In the genomic region with DNA sequence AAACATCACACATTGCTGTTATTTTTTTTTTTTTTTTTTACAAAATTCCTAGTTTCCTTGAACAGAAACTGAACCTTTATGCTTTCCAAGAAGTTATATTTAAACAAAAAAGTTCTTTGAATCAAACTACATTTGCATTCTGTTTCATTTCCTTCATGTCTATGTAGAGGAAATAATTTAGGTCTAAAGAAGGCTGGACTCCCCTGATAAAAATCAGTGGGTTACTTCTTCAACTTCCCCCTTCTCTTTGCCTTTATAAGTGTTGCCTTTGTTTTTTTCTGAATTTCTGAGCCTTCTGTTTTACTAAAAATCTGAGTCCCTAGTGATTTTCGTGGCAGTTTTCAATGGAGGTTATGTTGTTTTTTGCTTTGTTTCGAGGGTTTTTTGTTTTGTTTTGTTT, we compare ENCODE assay signal across 25 cellular contexts.
DNase-seq lines count a peak whose midpoint lies in the region; ATAC-seq and TF ChIP-seq lines count a peak whose summit lies in the region.
"Had no signal": no experiment of that assay in that cellular context is flagged by ENCODE, and none has a peak within 500 bp of the region (broad histone marks: within the 10 kb centered on the region; RNA-seq: fewer than 3 reads in every experiment).

No MANE protein-coding gene starts in this region.

- H4K20me1 ChIP-seq in OCI-LY3 (ENCODE audit: insufficient read depth, low read length), result no peaks in the 10 kb centered on the region

- in situ Hi-C loops in KBM-7 (cut with MboI; ENCODE audit: low pct_unique_long_range_greater_than_20kb, low sequenced_read_pairs) (no loop called here), brain microvascular endothelial cell (cut with HindIII; ENCODE audit: low pct_ligation_motif_present, low sequenced_read_pairs) (no loop called here)

- peaks cover 10% of the 10 kb centered on the region for H3K4me1 ChIP-seq in OCI-LY3 (ENCODE audit: low read length)
- H3K4me1 ChIP-seq: SJSA1 had no signal

- peak overlapping the region; percentile 23 for H3K4me2 ChIP-seq in OCI-LY3 (ENCODE audit: low read length)

- no peaks in the 10 kb centered on the region for H3K36me3 ChIP-seq in OCI-LY3 (replicated peaks; ENCODE audit: low read depth, low read length)
- no peaks in the 10 kb centered on the region for H3K36me3 ChIP-seq in brain microvascular endothelial cell (replicated peaks)
- H3K36me3 ChIP-seq: MG63, SJSA1 had no signal

- no peaks in the 10 kb centered on the region for H3K9me3 ChIP-seq in OCI-LY3 (ENCODE audit: insufficient read depth, low read length)
- H3K9me3 ChIP-seq: MG63, SJSA1 had no signal

- peak overlapping the region; percentile 1 for H3K4me3 Mint-ChIP-seq in activated CD4-positive, alpha-beta memory T cell treated with anti-CD3 and anti-CD28 coated beads, Interleukin-2, amount 10 ng/mL, durations not matched to agents 7 days and 5 days
- no peak overlapping the region for H3K4me3 Mint-ChIP-seq in activated CD4-positive, alpha-beta memory T cell treated with anti-CD3 and anti-CD28 coated beads for 36 hours
- peak overlapping the region; percentile 11 for H3K4me3 Mint-ChIP-seq in activated T-helper 2 cell treated with anti-CD3 and anti-CD28 coated beads, Interferon-gamma antibody, Interleukin-2, Interleukin-4, amounts not matched to agents 10 μg/mL and 5 μg/mL and 100 μg/mL, durations not matched to agents 14 hours and 24 hours and 36 hours (ENCODE audit: low read depth)
- H3K4me3 Mint-ChIP-seq in MCF 10A (ENCODE audit: unreplicated experiment), result no peak overlapping the region
- H3K4me3 Mint-ChIP-seq: CD4-positive, alpha-beta T cell; H9; HFFc6; IgD-negative memory B cell had no signal

- H3K79me2 ChIP-seq in OCI-LY3 (ENCODE audit: low read length), result no peaks in the 10 kb centered on the region

- H3K9ac ChIP-seq in OCI-LY3 (ENCODE audit: low read length), result no peak overlapping the region
- H3K9ac ChIP-seq: GM23248 had no signal

- no peaks in the 10 kb centered on the region; the same call in 1 of the 2 replicates for H3K27me3 ChIP-seq in OCI-LY3 (ENCODE audit: low read depth, low read length)
- H3K27me3 ChIP-seq in brain microvascular endothelial cell (replicated peaks), result no peaks in the 10 kb centered on the region
- H3K27me3 ChIP-seq: MG63, SJSA1 had no signal

- CTCF ChIA-PET in activated CD4-positive, alpha-beta memory T cell treated with anti-CD3 and anti-CD28 coated beads, Interleukin-2, amount 10 ng/mL, durations not matched to agents 7 days and 5 days (lab: Charles Lee), result no interaction called here
- CTCF ChIA-PET in activated CD4-positive, alpha-beta memory T cell treated with anti-CD3 and anti-CD28 coated beads for 36 hours (lab: Charles Lee), result interaction anchor here (1.8 kb wide), 1 partner anchor 16 kb away, joined by 5 read pairs; no protein-coding TSS in a partner anchor
- CTCF ChIA-PET in MCF 10A (lab: Yijun Ruan, JAX), result interaction anchor here (0.6 to 1.2 kb wide), 2 partner anchors 10 to 385 kb away, joined by 3 read pairs; no protein-coding TSS in a partner anchor

- peak overlapping the region; percentile 78 for H3K27ac Mint-ChIP-seq in activated CD4-positive, alpha-beta memory T cell treated with anti-CD3 and anti-CD28 coated beads, Interleukin-2, amount 10 ng/mL, durations not matched to agents 7 days and 5 days
- no peak overlapping the region for H3K27ac Mint-ChIP-seq in activated CD4-positive, alpha-beta memory T cell treated with anti-CD3 and anti-CD28 coated beads for 36 hours
- H3K27ac Mint-ChIP-seq in activated T-helper 2 cell treated with anti-CD3 and anti-CD28 coated beads, Interferon-gamma antibody, Interleukin-2, Interleukin-4, amounts not matched to agents 10 μg/mL and 5 μg/mL and 100 μg/mL, durations not matched to agents 14 hours and 24 hours and 36 hours, result peak overlapping the region; percentile 81
- H3K27ac Mint-ChIP-seq in MCF 10A (ENCODE audit: low read depth, unreplicated experiment), result no peak overlapping the region
- H3K27ac Mint-ChIP-seq: CD4-positive, alpha-beta T cell; HFFc6; IgD-negative memory B cell had no signal

- no peak overlapping the region for H3K27ac ChIP-seq in OCI-LY3 (ENCODE audit: low read length)
- H3K27ac ChIP-seq in brain microvascular endothelial cell, result no peak overlapping the region
- H3K27ac ChIP-seq: GM23248, SJSA1 had no signal

- ATAC-seq in GM18873 (IDR thresholded peaks at IDR 0.05; ENCODE audit: low FRiP score, unreplicated experiment), result no peak
- ATAC-seq: Right ventricle myocardium inferior had no signal

- peaks cover 12% of the 10 kb centered on the region for H3K27me3 Mint-ChIP-seq in activated CD4-positive, alpha-beta memory T cell treated with anti-CD3 and anti-CD28 coated beads, Interleukin-2, amount 10 ng/mL, durations not matched to agents 7 days and 5 days
- peaks cover 5% of the 10 kb centered on the region for H3K27me3 Mint-ChIP-seq in activated CD4-positive, alpha-beta memory T cell treated with anti-CD3 and anti-CD28 coated beads for 36 hours
- H3K27me3 Mint-ChIP-seq in activated T-helper 2 cell treated with anti-CD3 and anti-CD28 coated beads, Interferon-gamma antibody, Interleukin-2, Interleukin-4, amounts not matched to agents 10 μg/mL and 5 μg/mL and 100 μg/mL, durations not matched to agents 14 hours and 24 hours and 36 hours (ENCODE audit: low read depth), result peaks cover 10% of the 10 kb centered on the region
- H3K27me3 Mint-ChIP-seq in MCF 10A (ENCODE audit: insufficient read depth, unreplicated experiment), result peaks cover 55% of the 10 kb centered on the region

- BruUV-seq in MCF 10A (replicated peaks; lab: Mats Ljungman, UMichigan), result no TSS peak

- no peak overlapping the region for H2AFZ ChIP-seq in OCI-LY3 (ENCODE audit: low read depth, low read length)
- H2AFZ ChIP-seq: GM23248 had no signal

- H3K9me3 Mint-ChIP-seq in activated CD4-positive, alpha-beta memory T cell treated with anti-CD3 and anti-CD28 coated beads, Interleukin-2, amount 10 ng/mL, durations not matched to agents 7 days and 5 days, result no peaks in the 10 kb centered on the region
- no peaks in the 10 kb centered on the region for H3K9me3 Mint-ChIP-seq in activated CD4-positive, alpha-beta memory T cell treated with anti-CD3 and anti-CD28 coated beads for 36 hours
- H3K9me3 Mint-ChIP-seq in activated T-helper 2 cell treated with anti-CD3 and anti-CD28 coated beads, Interferon-gamma antibody, Interleukin-2, Interleukin-4, amounts not matched to agents 10 μg/mL and 5 μg/mL and 100 μg/mL, durations not matched to agents 14 hours and 24 hours and 36 hours, result no peaks in the 10 kb centered on the region
- no peaks in the 10 kb centered on the region for H3K9me3 Mint-ChIP-seq in MCF 10A (ENCODE audit: unreplicated experiment)
- H3K9me3 Mint-ChIP-seq: CD4-positive, alpha-beta T cell; H9; HFFc6; IgD-negative memory B cell had no signal

- TF ChIP-seq CTCF in OCI-LY3 (IDR thresholded peaks at IDR 0.05; ENCODE audit: low read depth, low read length), result no peak
- no peak for TF ChIP-seq CTCF in MCF 10A (IDR thresholded peaks at IDR 0.05; ENCODE audit: unreplicated experiment)
- TF ChIP-seq CTCF in brain microvascular endothelial cell (IDR thresholded peaks at IDR 0.05; ENCODE audit: low read depth, low read length, missing control alignments), result no peak

- no peak for DNase-seq in activated CD4-positive, alpha-beta memory T cell treated with anti-CD3 and anti-CD28 coated beads, Interleukin-2, amount 10 ng/mL, durations not matched to agents 7 days and 5 days
- no peak for DNase-seq in activated CD4-positive, alpha-beta memory T cell treated with anti-CD3 and anti-CD28 coated beads for 36 hours
- DNase-seq in KBM-7 (peak; percentile 91), MCF 10A (ENCODE audit: unreplicated experiment) (no peak), brain microvascular endothelial cell (no peak)
- no peak for DNase-seq in activated T-helper 2 cell treated with anti-CD3 and anti-CD28 coated beads, Interferon-gamma antibody, Interleukin-2, Interleukin-4, amounts not matched to agents 10 μg/mL and 5 μg/mL and 100 μg/mL, durations not matched to agents 14 hours and 24 hours and 36 hours (ENCODE audit: low spot score)
- DNase-seq: CD4-positive, alpha-beta T cell; COR-L47; DND-41; GM23248; H9; HFFc6; Karpas-422; MG63; NCI-H1105; NCI-H146; NCI-H2029 treated with DMSO at 0.1 percent for 48 hours; NCI-H226; NCI-H510A treated with DMSO at 0.1 percent for 48 hours; NCI-H748 treated with DMSO at 0.1 percent for 48 hours had no signal

- H3K36me3 Mint-ChIP-seq in activated CD4-positive, alpha-beta memory T cell treated with anti-CD3 and anti-CD28 coated beads, Interleukin-2, amount 10 ng/mL, durations not matched to agents 7 days and 5 days (ENCODE audit: low read depth), result peaks cover 7% of the 10 kb centered on the region
- H3K36me3 Mint-ChIP-seq in activated CD4-positive, alpha-beta memory T cell treated with anti-CD3 and anti-CD28 coated beads for 36 hours, result no peaks in the 10 kb centered on the region
- no peaks in the 10 kb centered on the region for H3K36me3 Mint-ChIP-seq in activated T-helper 2 cell treated with anti-CD3 and anti-CD28 coated beads, Interferon-gamma antibody, Interleukin-2, Interleukin-4, amounts not matched to agents 10 μg/mL and 5 μg/mL and 100 μg/mL, durations not matched to agents 14 hours and 24 hours and 36 hours (ENCODE audit: low read depth)
- no peaks in the 10 kb centered on the region for H3K36me3 Mint-ChIP-seq in MCF 10A (ENCODE audit: insufficient read depth, unreplicated experiment)
- H3K36me3 Mint-ChIP-seq: IgD-negative memory B cell had no signal

- H3K4me1 Mint-ChIP-seq in activated CD4-positive, alpha-beta memory T cell treated with anti-CD3 and anti-CD28 coated beads, Interleukin-2, amount 10 ng/mL, durations not matched to agents 7 days and 5 days, result peaks cover 39% of the 10 kb centered on the region
- no peaks in the 10 kb centered on the region for H3K4me1 Mint-ChIP-seq in activated CD4-positive, alpha-beta memory T cell treated with anti-CD3 and anti-CD28 coated beads for 36 hours (ENCODE audit: low read depth)
- peaks cover 34% of the 10 kb centered on the region for H3K4me1 Mint-ChIP-seq in activated T-helper 2 cell treated with anti-CD3 and anti-CD28 coated beads, Interferon-gamma antibody, Interleukin-2, Interleukin-4, amounts not matched to agents 10 μg/mL and 5 μg/mL and 100 μg/mL, durations not matched to agents 14 hours and 24 hours and 36 hours (ENCODE audit: low read depth)
- no peaks in the 10 kb centered on the region for H3K4me1 Mint-ChIP-seq in MCF 10A (ENCODE audit: insufficient read depth, unreplicated experiment)

- H3K4me3 ChIP-seq in OCI-LY3 (ENCODE audit: low read length) (no peak overlapping the region), brain microvascular endothelial cell (ENCODE audit: low read depth, low read length) (no peak overlapping the region)
- H3K4me3 ChIP-seq: GM23248, MG63, SJSA1 had no signal

- intact Hi-C loops in activated CD4-positive, alpha-beta memory T cell treated with anti-CD3 and anti-CD28 coated beads for 36 hours (cut with micrococcal nuclease), result no loop called here
- intact Hi-C loops in activated T-helper 2 cell treated with anti-CD3 and anti-CD28 coated beads, Interferon-gamma antibody, Interleukin-2, Interleukin-4, amounts not matched to agents 10 μg/mL and 5 μg/mL and 100 μg/mL, durations not matched to agents 14 hours and 24 hours and 36 hours (cut with micrococcal nuclease), result no loop called here
- intact Hi-C loops in MCF 10A (cut with micrococcal nuclease), result no loop called here

- POLR2A ChIA-PET in activated CD4-positive, alpha-beta memory T cell treated with anti-CD3 and anti-CD28 coated beads, Interleukin-2, amount 10 ng/mL, durations not matched to agents 7 days and 5 days (lab: Charles Lee), result interaction anchor here (1.2 to 1.7 kb wide), 2 partner anchors 32 to 198 kb away, joined by 3 read pairs; no protein-coding TSS in a partner anchor
- POLR2A ChIA-PET in activated CD4-positive, alpha-beta memory T cell treated with anti-CD3 and anti-CD28 coated beads for 36 hours (lab: Charles Lee), result no interaction called here
- POLR2A ChIA-PET in MCF 10A (lab: Yijun Ruan, JAX), result no interaction called here

Comparison
In these comparisons a context has a peak if more than half of its experiments do, and no peak if none do; other contexts are left out.
1. H3K27ac Mint-ChIP-seq: peak in activated CD4-positive, alpha-beta memory T cell treated with anti-CD3 and anti-CD28 coated beads, Interleukin-2, amount 10 ng/mL, durations not matched to agents 7 days and 5 days (single experiment) and activated T-helper 2 cell treated with anti-CD3 and anti-CD28 coated beads, Interferon-gamma antibody, Interleukin-2, Interleukin-4, amounts not matched to agents 10 μg/mL and 5 μg/mL and 100 μg/mL, durations not matched to agents 14 hours and 24 hours and 36 hours (single experiment); none in activated CD4-positive, alpha-beta memory T cell treated with anti-CD3 and anti-CD28 coated beads for 36 hours (single experiment) and MCF 10A (single experiment).
2. H3K4me3 Mint-ChIP-seq: peak in activated CD4-positive, alpha-beta memory T cell treated with anti-CD3 and anti-CD28 coated beads, Interleukin-2, amount 10 ng/mL, durations not matched to agents 7 days and 5 days (single experiment) and activated T-helper 2 cell treated with anti-CD3 and anti-CD28 coated beads, Interferon-gamma antibody, Interleukin-2, Interleukin-4, amounts not matched to agents 10 μg/mL and 5 μg/mL and 100 μg/mL, durations not matched to agents 14 hours and 24 hours and 36 hours (single experiment); none in activated CD4-positive, alpha-beta memory T cell treated with anti-CD3 and anti-CD28 coated beads for 36 hours (single experiment) and MCF 10A (single experiment).